ENCODE assay signal across 22 cellular contexts in genomic region chr11:122037911-122038310, GRCh38.
DNase-seq lines count a peak whose midpoint lies in the region; ATAC-seq and TF ChIP-seq lines count a peak whose summit lies in the region.
"Had no signal": no experiment of that assay in that cellular context is flagged by ENCODE, and none has a peak within 500 bp of the region (broad histone marks: within the 10 kb centered on the region; RNA-seq: fewer than 3 reads in every experiment).

No MANE protein-coding gene starts in this region.

- no peak overlapping the region for H3K14ac ChIP-seq in mesenchymal stem cell (ENCODE audit: low read length in 2 of 2)

- peaks cover 98% of the 10 kb centered on the region for H3F3A ChIP-seq in GM23248 (ENCODE audit: insufficient read depth)

- H3K4me2 ChIP-seq in GM23248 (ENCODE audit: unreplicated experiment) (no peak overlapping the region), mesenchymal stem cell (ENCODE audit: low read length, poor library complexity, severe bottlenecking) (no peak overlapping the region)
- H3K4me2 ChIP-seq: A549, BLaER1 had no signal

- H3K4me3 ChIP-seq in GM23248 = no peak overlapping the region
- H3K4me3 ChIP-seq in ascending aorta = no peak overlapping the region
- no peak overlapping the region for H3K4me3 ChIP-seq in mesenchymal stem cell (ENCODE audit: insufficient read depth in 1 of 2, low read depth in 1 of 2, low read length in 2 of 2)
- H3K4me3 ChIP-seq: A549, BLaER1 had no signal

- H3K36me3 ChIP-seq in GM23248 (ENCODE audit: low read depth) (peaks cover 7% of the 10 kb centered on the region; the same call in 1 of the 2 replicates), ascending aorta (no peaks in the 10 kb centered on the region), mesenchymal stem cell (ENCODE audit: control insufficient read depth in 1 of 2, insufficient read depth in 2 of 2, low read depth in 1 of 2, low read length in 2 of 2) (peaks cover 0 to 24% of the 10 kb centered on the region in 2 experiments)
- H3K36me3 ChIP-seq: BLaER1 had no signal

- H3K27me3 ChIP-seq in GM23248 (replicated peaks; ENCODE audit: insufficient read depth) (no peaks in the 10 kb centered on the region), ascending aorta (no peaks in the 10 kb centered on the region), mesenchymal stem cell (ENCODE audit: control insufficient read depth in 1 of 2, insufficient read depth in 1 of 2, low read length in 2 of 2) (no peaks in the 10 kb centered on the region)
- H3K27me3 ChIP-seq: BLaER1 had no signal

- H2BK120ac ChIP-seq in mesenchymal stem cell (ENCODE audit: low read depth, low read length) = no peak overlapping the region

- no peaks in the 10 kb centered on the region for H3K36me3 Mint-ChIP-seq in progenitor cell of endocrine pancreas (ENCODE audit: insufficient read depth)
- H3K36me3 Mint-ChIP-seq: IgD-negative memory B cell had no signal

- H3K4me1 Mint-ChIP-seq in progenitor cell of endocrine pancreas (ENCODE audit: low read depth) = peaks cover 7% of the 10 kb centered on the region
- H3K4me1 Mint-ChIP-seq: IgD-negative memory B cell had no signal

- H3K18ac ChIP-seq in mesenchymal stem cell (ENCODE audit: low read depth in 1 of 2, low read length in 2 of 2) = no peak overlapping the region

- no peak overlapping the region for H3K23ac ChIP-seq in mesenchymal stem cell (ENCODE audit: low read length in 2 of 2)

- no peaks in the 10 kb centered on the region for H4K20me1 ChIP-seq in GM23248 (ENCODE audit: insufficient read depth)
- H4K20me1 ChIP-seq: BLaER1 had no signal

- peak overlapping the region; percentile 60 for H3K27ac Mint-ChIP-seq in progenitor cell of endocrine pancreas
- H3K27ac Mint-ChIP-seq: CD4-positive, alpha-beta T cell; IgD-negative memory B cell had no signal

- intact Hi-C loops in ascending aorta (cut with DNase I) = loop anchor here (5.0 kb wide), 1 partner anchor 381 kb away; no protein-coding TSS in a partner anchor

- TF ChIP-seq CTCF in ascending aorta (IDR thresholded peaks at IDR 0.05) = no peak
- TF ChIP-seq CTCF in progenitor cell of endocrine pancreas (IDR thresholded peaks at IDR 0.05; ENCODE audit: unreplicated experiment) = no peak

- in situ Hi-C loops in GM23248 (cut with MboI) = no loop called here

- H3K4me1 ChIP-seq in GM23248 (ENCODE audit: insufficient read depth) = peaks cover 91% of the 10 kb centered on the region
- peaks cover 0 to 21% of the 10 kb centered on the region in 2 donors for H3K4me1 ChIP-seq in ascending aorta
- no peaks in the 10 kb centered on the region for H3K4me1 ChIP-seq in mesenchymal stem cell (ENCODE audit: control insufficient read depth, insufficient read depth, low read depth, low read length)
- H3K4me1 ChIP-seq: A549, BLaER1 had no signal

- ATAC-seq in HG03095 (IDR thresholded peaks at IDR 0.05; ENCODE audit: unreplicated experiment) (no peak), GM19324 (IDR thresholded peaks at IDR 0.05; ENCODE audit: low FRiP score, unreplicated experiment) (no peak)
- ATAC-seq: A549 had no signal

- H3K9me3 Mint-ChIP-seq in progenitor cell of endocrine pancreas (ENCODE audit: low read depth) = no peaks in the 10 kb centered on the region
- H3K9me3 Mint-ChIP-seq: CD4-positive, alpha-beta T cell; H9 had no signal

- no peak overlapping the region for H3K4me3 Mint-ChIP-seq in progenitor cell of endocrine pancreas (ENCODE audit: low read depth)
- H3K4me3 Mint-ChIP-seq: CD4-positive, alpha-beta T cell; H9; IgD-negative memory B cell had no signal

- no peak overlapping the region for H4K8ac ChIP-seq in mesenchymal stem cell (ENCODE audit: low read length)

- H2AK5ac ChIP-seq in mesenchymal stem cell (ENCODE audit: low read length, severe bottlenecking) = peak overlapping the region; percentile 99

- no peak overlapping the region for H2BK5ac ChIP-seq in mesenchymal stem cell (ENCODE audit: low read depth, low read length, poor library complexity, severe bottlenecking)

- no peaks in the 10 kb centered on the region for H3K79me1 ChIP-seq in mesenchymal stem cell (replicated peaks; ENCODE audit: low read length, poor library complexity, severe bottlenecking)

- H2BK12ac ChIP-seq in mesenchymal stem cell (ENCODE audit: low read length in 2 of 2) = no peak overlapping the region

- H3K27ac ChIP-seq in GM23248 = peak overlapping the region; percentile 81
- H3K27ac ChIP-seq in ascending aorta = peak overlapping the region; percentile 25 to 56
- H3K27ac ChIP-seq in mesenchymal stem cell (ENCODE audit: low read length, poor library complexity, severe bottlenecking) = peak overlapping the region; percentile 75
- H3K27ac ChIP-seq: A549, BLaER1 had no signal

- H3K9me3 ChIP-seq in GM23248 (ENCODE audit: low read depth) (no peaks in the 10 kb centered on the region), ascending aorta (no peaks in the 10 kb centered on the region), mesenchymal stem cell (ENCODE audit: control insufficient read depth, low read length) (no peaks in the 10 kb centered on the region)
- H3K9me3 ChIP-seq: A549, BLaER1 had no signal

- H3K9ac ChIP-seq in GM23248 (no peak overlapping the region), mesenchymal stem cell (ENCODE audit: low read length) (peak overlapping the region; percentile 45)
- H3K9ac ChIP-seq: BLaER1 had no signal

- H2AFZ ChIP-seq in GM23248 (no peak overlapping the region), mesenchymal stem cell (ENCODE audit: low read depth, low read length) (no peak overlapping the region)

- no peak for DNase-seq in GM23248
- DNase-seq in ascending aorta (ENCODE audit: low spot score in 2 of 2) = no peak
- no peak for DNase-seq in mesenchymal stem cell
- no peak for DNase-seq in progenitor cell of endocrine pancreas (ENCODE audit: low spot score, unreplicated experiment)
- no peak for DNase-seq in 8988T
- DNase-seq: Caco-2; CD4-positive, alpha-beta T cell; DMS 273 treated with DMSO at 0.1 percent for 48 hours; DMS79 treated with DMSO at 0.1 percent for 48 hours; H9; NCI-H1105 treated with DMSO at 0.1 percent for 48 hours; NCI-H2029 treated with DMSO at 0.1 percent for 48 hours; NCI-H2171; NCI-H345; NCI-H524; NCI-H82; SIG-M5 had no signal

- H3K27me3 Mint-ChIP-seq in progenitor cell of endocrine pancreas = peaks cover 3% of the 10 kb centered on the region

- H3K79me2 ChIP-seq in GM23248 (ENCODE audit: insufficient read depth) = peaks cover 6% of the 10 kb centered on the region; the same call in 1 of the 2 replicates

- no peak overlapping the region for H3K4ac ChIP-seq in mesenchymal stem cell (ENCODE audit: low read depth in 1 of 2, low read length in 2 of 2)

- H4K91ac ChIP-seq in mesenchymal stem cell (ENCODE audit: low read length) = no peak overlapping the region

- no peak overlapping the region for H2BK15ac ChIP-seq in mesenchymal stem cell (ENCODE audit: low read depth, poor library complexity, severe bottlenecking)

- H3K9me2 ChIP-seq in GM23248 (ENCODE audit: insufficient read depth) = no peaks in the 10 kb centered on the region
